In the genomic region with DNA sequence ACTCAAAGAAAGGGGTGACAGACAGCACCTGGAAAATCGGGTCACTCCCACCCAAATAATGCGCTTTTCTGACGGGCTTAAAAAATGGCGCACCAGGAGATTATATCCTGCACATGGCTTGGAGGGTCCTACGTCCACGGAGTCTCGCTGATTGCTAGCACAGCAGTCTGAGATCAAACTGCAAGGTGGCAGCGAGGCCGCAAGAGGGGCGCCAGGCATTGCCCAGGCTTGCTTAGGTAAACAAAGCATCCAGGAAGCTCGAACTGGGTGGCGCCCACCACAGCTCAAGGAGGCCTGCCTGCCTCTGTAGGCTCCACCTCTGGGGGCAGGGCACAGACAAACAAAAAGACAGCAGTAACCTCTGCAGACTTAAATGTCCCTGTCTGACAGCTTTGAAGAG, we compare ENCODE assay signal across 7 cellular contexts.
DNase-seq lines count a peak whose midpoint lies in the region; FAIRE-seq and TF ChIP-seq lines count a peak whose summit lies in the region.
"Not testable (repeated sequence)": the region's sequence is repeated elsewhere in the genome, so short reads cannot be mapped to it uniquely, and the experiment has no call there.

No MANE protein-coding gene starts in this region.

- DNase-seq in NCI-H2029 (lab: John Stamatoyannopoulos, UW) (peak; percentile 21), NCI-H2171 treated with DMSO at 0.1 percent for 48 hours (lab: John Stamatoyannopoulos, UW) (peak; percentile 11), NCI-H69 (lab: John Stamatoyannopoulos, UW) (peak; percentile 7), chondrocyte (ENCODE audit: low spot score) (peak; percentile 50), kidney (peak; percentile 46), posterior vena cava (ENCODE audit: low spot score) (peak; percentile 66), spleen (peak; percentile 54)

- not testable (repeated sequence) for H3K4me3 Mint-ChIP-seq in chondrocyte (ENCODE audit: unreplicated experiment)

- not testable (repeated sequence) for H3K27me3 ChIP-seq in spleen (replicated peaks in 1 of 7)

- TF ChIP-seq POLR2A in spleen (IDR thresholded peaks at IDR 0.05): not testable (repeated sequence)

- H3K9ac ChIP-seq in kidney (ENCODE audit: low read length in 2 of 2): not testable (repeated sequence)

- not testable (repeated sequence) for H3K4me1 ChIP-seq in kidney (ENCODE audit: control insufficient read depth in 1 of 2, insufficient read depth in 1 of 2, low read depth in 1 of 2, low read length in 2 of 2); spleen

- not testable (repeated sequence) for H3K36me3 Mint-ChIP-seq in chondrocyte (ENCODE audit: low read depth)

- not testable (repeated sequence) for H3K27me3 Mint-ChIP-seq in chondrocyte (ENCODE audit: low read depth)

- not testable (repeated sequence) for H3K27ac ChIP-seq in kidney (ENCODE audit: low read depth in 2 of 2, low read length in 2 of 2); spleen

- not testable (repeated sequence) for FAIRE-seq in kidney (lab: Jason Lieb, UNC)

- not testable (repeated sequence) for TF ChIP-seq CTCF in chondrocyte (IDR thresholded peaks at IDR 0.05); kidney (IDR thresholded peaks at IDR 0.05; ENCODE audit: borderline replicate concordance, extremely low read depth, insufficient read depth); spleen (IDR thresholded peaks at IDR 0.05 in 8 of 11, conservative IDR thresholded peaks at IDR 0.05 in 3 of 11)

- intact Hi-C loops in kidney (cut with DNase I); posterior vena cava (cut with DNase I); spleen (cut with DNase I; ENCODE audit: low total_unique reads): not testable (repeated sequence)

- not testable (repeated sequence) for H3K9me3 ChIP-seq in kidney (ENCODE audit: control insufficient read depth in 1 of 2, low read length in 2 of 2)
- peaks cover 0 to 51% (median 44%) of the 10 kb centered on the region in 8 donors for H3K9me3 ChIP-seq in spleen

- H3K9me3 Mint-ChIP-seq in chondrocyte (ENCODE audit: low read depth): peaks cover 47% of the 10 kb centered on the region

- not testable (repeated sequence) for H3K27ac Mint-ChIP-seq in chondrocyte (ENCODE audit: unreplicated experiment)

- not testable (repeated sequence) for H3K4me1 Mint-ChIP-seq in chondrocyte (ENCODE audit: low read depth)

- not testable (repeated sequence) for H3K4me3 ChIP-seq in kidney (ENCODE audit: low read length in 2 of 2); spleen

- H3K36me3 ChIP-seq in kidney (ENCODE audit: control insufficient read depth in 1 of 2, insufficient read depth in 2 of 2, low read length in 2 of 2); spleen: not testable (repeated sequence)

- 93 to 96% (median 95%) methylated on average over 12 of the region's 12 CpGs for WGBS in spleen, 5 donors

Comparison
In these comparisons a context has a peak if more than half of its experiments do, and no peak if none do; other contexts are left out.
1. DNase-seq: peak in every context shown above with its lines; median percentile 66 in posterior vena cava; 54 in spleen; 50 in chondrocyte; 46 in kidney; 21 in NCI-H2029; 11 in NCI-H2171 treated with DMSO at 0.1 percent for 48 hours; 7 in NCI-H69.